ENCODE assay signal across 26 cellular contexts in genomic region chr2:240874715-240875227, GRCh38. TPM values are rescaled to one million over a fixed set of nuclear protein-coding genes. Genes with fewer than 3 reads are reported as not detected.
DNase-seq lines count a peak whose midpoint lies in the region; ATAC-seq, FAIRE-seq and TF ChIP-seq lines count a peak whose summit lies in the region.
"Had no signal": no experiment of that assay in that cellular context is flagged by ENCODE, and none has a peak within 500 bp of the region (broad histone marks: within the 10 kb centered on the region; RNA-seq: fewer than 3 reads in every experiment).

No MANE protein-coding gene starts in this region.

- no peak overlapping the region for H3K4me3 Mint-ChIP-seq in CD14-positive monocyte
- H3K4me3 Mint-ChIP-seq in activated CD8-positive, alpha-beta memory T cell treated with anti-CD3 and anti-CD28 coated beads, Interleukin-2, amount 10 ng/mL, durations not matched to agents 7 days and 5 days, result no peak overlapping the region
- H3K4me3 Mint-ChIP-seq: CD8-positive, alpha-beta T cell had no signal

- H3K36me3 ChIP-seq in SJSA1, result no peaks in the 10 kb centered on the region
- H3K36me3 ChIP-seq in HepG2 (replicated peaks in 1 of 2; ENCODE audit: control insufficient read depth in 1 of 2, insufficient read depth in 2 of 2, low read length in 2 of 2), result no peaks in the 10 kb centered on the region; a peak in 1 of 5 replicates
- no peaks in the 10 kb centered on the region for H3K36me3 ChIP-seq in mucosa of stomach (ENCODE audit: control insufficient read depth, insufficient read depth, low read length)
- H3K36me3 ChIP-seq: BLaER1 treated with 17β-estradiol and CSF1 and Interleukin-3, amounts not matched to agents 10 nM and 100 nM; HAP-1 had no signal

- H3K27me3 Mint-ChIP-seq in CD14-positive monocyte (ENCODE audit: low read depth in 3 of 3), result peaks cover 5 to 6% (median 5%) of the 10 kb centered on the region in 3 donors
- H3K27me3 Mint-ChIP-seq in activated CD8-positive, alpha-beta memory T cell treated with anti-CD3 and anti-CD28 coated beads, Interleukin-2, amount 10 ng/mL, durations not matched to agents 7 days and 5 days, result no peaks in the 10 kb centered on the region

- no peaks in the 10 kb centered on the region for H3K36me3 Mint-ChIP-seq in CD14-positive monocyte
- no peaks in the 10 kb centered on the region for H3K36me3 Mint-ChIP-seq in activated CD8-positive, alpha-beta memory T cell treated with anti-CD3 and anti-CD28 coated beads, Interleukin-2, amount 10 ng/mL, durations not matched to agents 7 days and 5 days
- H3K36me3 Mint-ChIP-seq: CD8-positive, alpha-beta T cell had no signal

- no peaks in the 10 kb centered on the region for H4K20me1 ChIP-seq in HepG2 (ENCODE audit: insufficient read depth, low read length)

- no peak for FAIRE-seq in HepG2 (lab: Jason Lieb, UNC)
- FAIRE-seq: G401.6, GM19239 had no signal

- H3K27ac ChIP-seq in SJSA1 (peak overlapping the region; percentile 91), HepG2 (ENCODE audit: extremely low read length, insufficient read depth, low read length) (peak overlapping the region; percentile 88)
- H3K27ac ChIP-seq: BLaER1 treated with 17β-estradiol and CSF1 and Interleukin-3, amounts not matched to agents 10 nM and 100 nM; PC-9 had no signal

- no peaks in the 10 kb centered on the region for H3K4me1 Mint-ChIP-seq in CD14-positive monocyte
- H3K4me1 Mint-ChIP-seq in activated CD8-positive, alpha-beta memory T cell treated with anti-CD3 and anti-CD28 coated beads, Interleukin-2, amount 10 ng/mL, durations not matched to agents 7 days and 5 days, result no peaks in the 10 kb centered on the region

- H3K27ac Mint-ChIP-seq in CD14-positive monocyte, result no peak overlapping the region
- H3K27ac Mint-ChIP-seq in activated CD8-positive, alpha-beta memory T cell treated with anti-CD3 and anti-CD28 coated beads, Interleukin-2, amount 10 ng/mL, durations not matched to agents 7 days and 5 days, result no peak overlapping the region
- H3K27ac Mint-ChIP-seq: CD8-positive, alpha-beta T cell had no signal

- in situ Hi-C loops in HepG2 (cut with HindIII; ENCODE audit: extremely low pct_ligation_motif_present, low pct_unique_long_range_greater_than_20kb), result loop anchor here (25.0 kb wide), 1 partner anchor 763 kb away; the partner anchor contains the start of genes ATG4B and THAP4

- H3K9ac ChIP-seq in HepG2 (ENCODE audit: insufficient read depth, low read depth, low read length) (peak overlapping the region; percentile 73), mucosa of stomach (ENCODE audit: low read length) (peak overlapping the region; percentile 22)
- H3K9ac ChIP-seq: BLaER1 treated with 17β-estradiol and CSF1 and Interleukin-3, amounts not matched to agents 10 nM and 100 nM had no signal

- no peak overlapping the region for H2AFZ ChIP-seq in HepG2 (ENCODE audit: low read length)
- H2AFZ ChIP-seq: PC-9 had no signal

- peaks cover 0 to 4% (median 0%) of the 10 kb centered on the region in 7 donors for H3K9me3 Mint-ChIP-seq in CD14-positive monocyte
- H3K9me3 Mint-ChIP-seq in activated CD8-positive, alpha-beta memory T cell treated with anti-CD3 and anti-CD28 coated beads, Interleukin-2, amount 10 ng/mL, durations not matched to agents 7 days and 5 days (ENCODE audit: low read depth), result no peaks in the 10 kb centered on the region
- H3K9me3 Mint-ChIP-seq: CD8-positive, alpha-beta T cell had no signal

- intact Hi-C loops in CD14-positive monocyte (cut with micrococcal nuclease) (no loop called here), HepG2 (cut with micrococcal nuclease; ENCODE audit: unreplicated experiment) (loop anchor here (1.0 kb wide), 1 partner anchor 17 kb away; no protein-coding TSS in a partner anchor)

- H3K9me3 ChIP-seq in SJSA1 (replicated peaks), result no peaks in the 10 kb centered on the region
- no peaks in the 10 kb centered on the region for H3K9me3 ChIP-seq in HepG2 (ENCODE audit: low read length)
- H3K9me3 ChIP-seq in mucosa of stomach (ENCODE audit: control insufficient read depth, low read length), result no peaks in the 10 kb centered on the region
- H3K9me3 ChIP-seq: BLaER1 treated with 17β-estradiol and CSF1 and Interleukin-3, amounts not matched to agents 10 nM and 100 nM; HAP-1 had no signal

- H3K79me2 ChIP-seq in HepG2 (ENCODE audit: insufficient read depth, low read length), result no peaks in the 10 kb centered on the region

- DNase-seq in CD14-positive monocyte (ENCODE audit: low spot score), result peak; percentile 31
- peak in 1 of 2 experiments; percentile 70 for DNase-seq in SJSA1 (ENCODE audit: low read depth in 1 of 2, low spot score in 2 of 2)
- DNase-seq in HepG2 (ENCODE audit: low spot score), result no peak
- DNase-seq in activated gamma-delta T cell treated with Interleukin-2 at 50 U/mL for 16 hours, result no peak
- DNase-seq in activated CD8-positive, alpha-beta memory T cell treated with anti-CD3 and anti-CD28 coated beads, Interleukin-2, amount 10 ng/mL, durations not matched to agents 7 days and 5 days, result no peak
- DNase-seq: 8988T; CD8-positive, alpha-beta T cell; DMS153; KG1; NCI-H1105 treated with DMSO at 0.1 percent for 48 hours; NCI-H2029 treated with DMSO at 0.1 percent for 48 hours; NCI-H510A treated with DMSO at 0.1 percent for 48 hours; NCI-H748 treated with DMSO at 0.1 percent for 48 hours; PC-9; RPMI8226; SIG-M5 had no signal

- peak overlapping the region; percentile 54 for H3K4me2 ChIP-seq in HepG2 (ENCODE audit: low read depth, low read length)
- H3K4me2 ChIP-seq: PC-9 had no signal

- no TSS peak for BruUV-seq in HepG2 (replicated peaks; lab: Mats Ljungman, UMichigan)

- no peak for TF ChIP-seq CTCF in CD14-positive monocyte (IDR thresholded peaks at IDR 0.05)
- no peak for TF ChIP-seq CTCF in HepG2 (CRISPR knock-in tag; IDR thresholded peaks at IDR 0.05)

- TF ChIP-seq POLR2A in HepG2 (IDR thresholded peaks at IDR 0.05; ENCODE audit: insufficient read depth in 1 of 2, low read depth in 2 of 2, low read length in 2 of 2), result no peak

- 88% methylated on average over 9 of the region's 12 CpGs for WGBS in HepG2 (ENCODE audit: low lambda C conversion rate)

- H3K4me3 ChIP-seq in SJSA1 (no peak overlapping the region), HepG2 (replicated peaks in 1 of 3; ENCODE audit: insufficient read depth in 1 of 3, low read depth in 2 of 3, low read length in 3 of 3) (peak overlapping the region in 1 of 3 experiments; percentile 39; a peak in 2 of 6 replicates), mucosa of stomach (ENCODE audit: low read length) (no peak overlapping the region)
- H3K4me3 ChIP-seq: BLaER1 treated with 17β-estradiol and CSF1 and Interleukin-3, amounts not matched to agents 10 nM and 100 nM; HAP-1; PC-9 had no signal

- ATAC-seq in HepG2 (no peak), GM19351 (IDR thresholded peaks at IDR 0.05; ENCODE audit: unreplicated experiment) (no peak), GM21576 (IDR thresholded peaks at IDR 0.05; ENCODE audit: unreplicated experiment) (no peak)
- no peak for ATAC-seq in activated CD8-positive, alpha-beta memory T cell treated with anti-CD3 and anti-CD28 coated beads, Interleukin-2, amount 10 ng/mL, durations not matched to agents 7 days and 5 days
- ATAC-seq: CD8-positive, alpha-beta T cell had no signal

- H3K27me3 ChIP-seq in SJSA1 (replicated peaks) (no peaks in the 10 kb centered on the region), HepG2 (ENCODE audit: control insufficient read depth in 1 of 2, insufficient read depth in 2 of 2, low read length in 2 of 2) (no peaks in the 10 kb centered on the region), mucosa of stomach (ENCODE audit: control insufficient read depth, insufficient read depth, low read length) (peaks cover 2% of the 10 kb centered on the region)
- H3K27me3 ChIP-seq: BLaER1 treated with 17β-estradiol and CSF1 and Interleukin-3, amounts not matched to agents 10 nM and 100 nM had no signal

- H3K4me1 ChIP-seq in SJSA1 (replicated peaks), result peaks cover 41% of the 10 kb centered on the region
- H3K4me1 ChIP-seq in HepG2 (ENCODE audit: insufficient read depth, low read length), result peaks cover 81% of the 10 kb centered on the region
- H3K4me1 ChIP-seq in mucosa of stomach (ENCODE audit: control insufficient read depth, insufficient read depth, low read length), result peaks cover 4% of the 10 kb centered on the region
- H3K4me1 ChIP-seq: HAP-1 had no signal

- no peak for TF ChIP-seq RAD21 in HepG2 (CRISPR knock-in tag; IDR thresholded peaks at IDR 0.05)

- TF ChIP-seq EP300 in HepG2 (IDR thresholded peaks at IDR 0.05; ENCODE audit: low read depth in 2 of 2, low read length in 2 of 2) (no peak), HepG2 (CRISPR knock-in tag; IDR thresholded peaks at IDR 0.05; ENCODE audit: borderline replicate concordance) (no peak)

- POLR2A ChIA-PET in HepG2 (lab: Yijun Ruan, JAX), result interaction anchor here (0.8 to 7.1 kb wide), 13 partner anchors 11 to 310 kb away, joined by 3 to 83 read pairs (median 7); partner anchors contain the start of genes MAB21L4 and PASK

- CTCF ChIA-PET in HepG2 (lab: Yijun Ruan, JAX; ENCODE audit: low intra/inter-chr PET ratio, low total read pairs), result interaction anchor here (1.8 kb wide), 1 partner anchor 18 kb away, joined by 13 read pairs; no protein-coding TSS in a partner anchor
- CTCF ChIA-PET in activated CD8-positive, alpha-beta memory T cell treated with anti-CD3 and anti-CD28 coated beads, Interleukin-2, amount 10 ng/mL, durations not matched to agents 7 days and 5 days (lab: Charles Lee), result no interaction called here

RNA-seq across cellular contexts. Expression of gene AGXT, which starts 6.1 kb away (rescaled TPM):
- polyA plus RNA-seq in CD14-positive monocyte (not detected), HepG2 (2011; rRNA removed) (96.1 and 133 TPM in 2 replicates)
- total RNA-seq in SJSA1 (2014; rRNA removed; shearing (Covaris generic)), result 0.26 TPM in 1 of 2 replicates, not detected in the other
- 30.5 and 41.9 TPM in 2 replicates for total RNA-seq in HepG2 (2016; rRNA removed; fragmentation: Illumina TruSeq; extraction: Trizol)
- 13.0 and 14.7 TPM in 2 replicates for total RNA-seq in HepG2 (2016; cell fraction: cytosol; rRNA removed; fragmentation: Illumina TruSeq; extraction: Trizol; ENCODE audit: low read depth)
- total RNA-seq in HepG2 (2016; cell fraction: insoluble cytoplasmic fraction; rRNA removed; fragmentation: Illumina TruSeq; extraction: Trizol), result 26.6 and 43.3 TPM in 2 replicates
- 16.6 and 19.6 TPM in 2 replicates for total RNA-seq in HepG2 (2016; cell fraction: membrane; rRNA removed; fragmentation: Illumina TruSeq; extraction: Trizol)
- total RNA-seq in HepG2 (2016; cell fraction: nucleus; rRNA removed; fragmentation: Illumina TruSeq; extraction: Trizol), result 38.2 and 44.0 TPM in 2 replicates
- polyA plus RNA-seq in HepG2 (2011; cell fraction: cytosol; rRNA removed), result 35.6 and 52.0 TPM in 2 replicates
- polyA plus RNA-seq in HepG2 (2011; cell fraction: nucleus; rRNA removed), result 938 and 1,041 TPM in 2 replicates
- 57.7 and 74.1 TPM in 2 replicates for polyA plus RNA-seq in HepG2 (2012)
- 16.7 and 17.4 TPM in 2 replicates for polyA plus RNA-seq in HepG2 (2016; cell fraction: cytosol; fragmentation: Illumina TruSeq; extraction: Trizol; ENCODE audit: low read depth)
- polyA plus RNA-seq in HepG2 (2016; cell fraction: insoluble cytoplasmic fraction; fragmentation: Illumina TruSeq; extraction: Trizol; ENCODE audit: low read depth), result 26.4 and 36.5 TPM in 2 replicates
- polyA plus RNA-seq in HepG2 (2016; cell fraction: membrane; fragmentation: Illumina TruSeq; extraction: Trizol; ENCODE audit: low read depth), result 15.2 and 17.5 TPM in 2 replicates
- polyA plus RNA-seq in HepG2 (2016; cell fraction: nucleus; fragmentation: Illumina TruSeq; extraction: Trizol; ENCODE audit: insufficient read depth, low read depth), result 101 and 109 TPM in 2 replicates
- polyA minus RNA-seq in HepG2 (2011; rRNA and poly(A)+ RNA removed; ENCODE audit: low replicate concordance), result 67.0 TPM in 1 of 2 replicates, not detected in the other
- 22.8 and 31.0 TPM in 2 replicates for polyA minus RNA-seq in HepG2 (2011; cell fraction: cytosol; rRNA and poly(A)+ RNA removed)
- 64.6 and 66.1 TPM in 2 replicates for polyA minus RNA-seq in HepG2 (2011; cell fraction: nucleus; rRNA and poly(A)+ RNA removed)
- not detected for total RNA-seq in activated CD8-positive, alpha-beta memory T cell treated with anti-CD3 and anti-CD28 coated beads, Interleukin-2, amount 10 ng/mL, durations not matched to agents 7 days and 5 days
- total RNA-seq: Calu3; CD8-positive, alpha-beta T cell; Daoy; HT1080; PC-9 had no signal

RNA-seq across cellular contexts. Expression of gene MAB21L4, which starts 21.2 kb away (rescaled TPM):
- polyA plus RNA-seq in CD14-positive monocyte, result not detected
- 0.42 and 0.91 TPM in 2 replicates for total RNA-seq in SJSA1 (2014; rRNA removed; shearing (Covaris generic))
- total RNA-seq in HepG2 (2016; rRNA removed; fragmentation: Illumina TruSeq; extraction: Trizol), result 13.5 and 14.0 TPM in 2 replicates
- 3.1 and 3.7 TPM in 2 replicates for total RNA-seq in HepG2 (2016; cell fraction: cytosol; rRNA removed; fragmentation: Illumina TruSeq; extraction: Trizol; ENCODE audit: low read depth)
- total RNA-seq in HepG2 (2016; cell fraction: insoluble cytoplasmic fraction; rRNA removed; fragmentation: Illumina TruSeq; extraction: Trizol), result 11.5 and 15.3 TPM in 2 replicates
- total RNA-seq in HepG2 (2016; cell fraction: membrane; rRNA removed; fragmentation: Illumina TruSeq; extraction: Trizol), result 10.1 and 12.0 TPM in 2 replicates
- total RNA-seq in HepG2 (2016; cell fraction: nucleus; rRNA removed; fragmentation: Illumina TruSeq; extraction: Trizol), result 8.9 and 10.1 TPM in 2 replicates
- polyA plus RNA-seq in HepG2 (2011; rRNA removed), result 3.0 and 3.6 TPM in 2 replicates
- polyA plus RNA-seq in HepG2 (2011; cell fraction: cytosol; rRNA removed), result 2.4 and 4.2 TPM in 2 replicates
- 8.9 and 9.1 TPM in 2 replicates for polyA plus RNA-seq in HepG2 (2011; cell fraction: nucleus; rRNA removed)
- polyA plus RNA-seq in HepG2 (2012), result 2.1 and 4.1 TPM in 2 replicates
- polyA plus RNA-seq in HepG2 (2016; cell fraction: cytosol; fragmentation: Illumina TruSeq; extraction: Trizol; ENCODE audit: low read depth), result 3.4 TPM in 2 replicates
- 11.8 and 13.7 TPM in 2 replicates for polyA plus RNA-seq in HepG2 (2016; cell fraction: insoluble cytoplasmic fraction; fragmentation: Illumina TruSeq; extraction: Trizol; ENCODE audit: low read depth)
- polyA plus RNA-seq in HepG2 (2016; cell fraction: membrane; fragmentation: Illumina TruSeq; extraction: Trizol; ENCODE audit: low read depth), result 8.3 and 8.8 TPM in 2 replicates
- polyA plus RNA-seq in HepG2 (2016; cell fraction: nucleus; fragmentation: Illumina TruSeq; extraction: Trizol; ENCODE audit: insufficient read depth, low read depth), result 15.9 and 16.1 TPM in 2 replicates
- 5.4 TPM in 1 of 2 replicates, not detected in the other for polyA minus RNA-seq in HepG2 (2011; rRNA and poly(A)+ RNA removed; ENCODE audit: low replicate concordance)
- polyA minus RNA-seq in HepG2 (2011; cell fraction: cytosol; rRNA and poly(A)+ RNA removed), result 1.8 and 2.0 TPM in 2 replicates
- 1.3 and 2.5 TPM in 2 replicates for polyA minus RNA-seq in HepG2 (2011; cell fraction: nucleus; rRNA and poly(A)+ RNA removed)
- not detected for total RNA-seq in activated CD8-positive, alpha-beta memory T cell treated with anti-CD3 and anti-CD28 coated beads, Interleukin-2, amount 10 ng/mL, durations not matched to agents 7 days and 5 days
- total RNA-seq: CD8-positive, alpha-beta T cell; Daoy; HT1080 had no signal

RNA-seq across cellular contexts. Expression of gene CROCC2, which starts 31.4 kb away (rescaled TPM):
- not detected for polyA plus RNA-seq in CD14-positive monocyte
- total RNA-seq in SJSA1 (2014; rRNA removed; shearing (Covaris generic)), result not detected in 2 replicates
- total RNA-seq in HepG2 (2016; rRNA removed; fragmentation: Illumina TruSeq; extraction: Trizol), result not detected in 2 replicates
- not detected in 2 replicates for total RNA-seq in HepG2 (2016; cell fraction: cytosol; rRNA removed; fragmentation: Illumina TruSeq; extraction: Trizol; ENCODE audit: low read depth)
- 0.02 TPM in 1 of 2 replicates, not detected in the other for total RNA-seq in HepG2 (2016; cell fraction: insoluble cytoplasmic fraction; rRNA removed; fragmentation: Illumina TruSeq; extraction: Trizol)
- total RNA-seq in HepG2 (2016; cell fraction: membrane; rRNA removed; fragmentation: Illumina TruSeq; extraction: Trizol), result not detected in 2 replicates
- not detected in 2 replicates for total RNA-seq in HepG2 (2016; cell fraction: nucleus; rRNA removed; fragmentation: Illumina TruSeq; extraction: Trizol)
- polyA plus RNA-seq in HepG2 (2011; rRNA removed), result not detected in 2 replicates
- not detected in 2 replicates for polyA plus RNA-seq in HepG2 (2011; cell fraction: cytosol; rRNA removed)
- 0.03 TPM in 1 of 2 replicates, not detected in the other for polyA plus RNA-seq in HepG2 (2011; cell fraction: nucleus; rRNA removed)
- 0.13 and 0.15 TPM in 2 replicates for polyA plus RNA-seq in HepG2 (2012)
- polyA plus RNA-seq in HepG2 (2016; cell fraction: cytosol; fragmentation: Illumina TruSeq; extraction: Trizol; ENCODE audit: low read depth), result not detected in 2 replicates
- not detected in 2 replicates for polyA plus RNA-seq in HepG2 (2016; cell fraction: insoluble cytoplasmic fraction; fragmentation: Illumina TruSeq; extraction: Trizol; ENCODE audit: low read depth)
- not detected in 2 replicates for polyA plus RNA-seq in HepG2 (2016; cell fraction: membrane; fragmentation: Illumina TruSeq; extraction: Trizol; ENCODE audit: low read depth)
- not detected in 2 replicates for polyA plus RNA-seq in HepG2 (2016; cell fraction: nucleus; fragmentation: Illumina TruSeq; extraction: Trizol; ENCODE audit: insufficient read depth, low read depth)
- polyA minus RNA-seq in HepG2 (2011; rRNA and poly(A)+ RNA removed; ENCODE audit: low replicate concordance), result not detected in 2 replicates
- not detected in 2 replicates for polyA minus RNA-seq in HepG2 (2011; cell fraction: cytosol; rRNA and poly(A)+ RNA removed)
- polyA minus RNA-seq in HepG2 (2011; cell fraction: nucleus; rRNA and poly(A)+ RNA removed), result not detected in 2 replicates
- not detected for total RNA-seq in activated CD8-positive, alpha-beta memory T cell treated with anti-CD3 and anti-CD28 coated beads, Interleukin-2, amount 10 ng/mL, durations not matched to agents 7 days and 5 days
- total RNA-seq: Calu3; CD8-positive, alpha-beta T cell; Daoy; HT1080; PC-9 had no signal

RNA-seq across cellular contexts. Expression of gene KIF1A, which starts 54.8 kb away (rescaled TPM):
- polyA plus RNA-seq in CD14-positive monocyte (not detected), HepG2 (2011; rRNA removed) (0.01 and 0.03 TPM in 2 replicates)
- not detected in 2 replicates for total RNA-seq in SJSA1 (2014; rRNA removed; shearing (Covaris generic))
- total RNA-seq in HepG2 (2016; rRNA removed; fragmentation: Illumina TruSeq; extraction: Trizol), result 0.24 TPM in 1 of 2 replicates, not detected in the other
- total RNA-seq in HepG2 (2016; cell fraction: cytosol; rRNA removed; fragmentation: Illumina TruSeq; extraction: Trizol; ENCODE audit: low read depth), result not detected in 2 replicates
- total RNA-seq in HepG2 (2016; cell fraction: insoluble cytoplasmic fraction; rRNA removed; fragmentation: Illumina TruSeq; extraction: Trizol), result 0.13 and 0.32 TPM in 2 replicates
- not detected in 2 replicates for total RNA-seq in HepG2 (2016; cell fraction: membrane; rRNA removed; fragmentation: Illumina TruSeq; extraction: Trizol)
- total RNA-seq in HepG2 (2016; cell fraction: nucleus; rRNA removed; fragmentation: Illumina TruSeq; extraction: Trizol), result not detected in 2 replicates
- 0.01 TPM in 1 of 2 replicates, not detected in the other for polyA plus RNA-seq in HepG2 (2011; cell fraction: cytosol; rRNA removed)
- 0.19 and 0.21 TPM in 2 replicates for polyA plus RNA-seq in HepG2 (2011; cell fraction: nucleus; rRNA removed)
- polyA plus RNA-seq in HepG2 (2012), result 0.19 TPM in 1 of 2 replicates, not detected in the other
- polyA plus RNA-seq in HepG2 (2016; cell fraction: cytosol; fragmentation: Illumina TruSeq; extraction: Trizol; ENCODE audit: low read depth), result not detected in 2 replicates
- not detected in 2 replicates for polyA plus RNA-seq in HepG2 (2016; cell fraction: insoluble cytoplasmic fraction; fragmentation: Illumina TruSeq; extraction: Trizol; ENCODE audit: low read depth)
- not detected in 2 replicates for polyA plus RNA-seq in HepG2 (2016; cell fraction: membrane; fragmentation: Illumina TruSeq; extraction: Trizol; ENCODE audit: low read depth)
- not detected in 2 replicates for polyA plus RNA-seq in HepG2 (2016; cell fraction: nucleus; fragmentation: Illumina TruSeq; extraction: Trizol; ENCODE audit: insufficient read depth, low read depth)
- 0.04 and 0.14 TPM in 2 replicates for polyA minus RNA-seq in HepG2 (2011; rRNA and poly(A)+ RNA removed; ENCODE audit: low replicate concordance)
- not detected in 2 replicates for polyA minus RNA-seq in HepG2 (2011; cell fraction: cytosol; rRNA and poly(A)+ RNA removed)
- 0.37 TPM in 1 of 2 replicates, not detected in the other for polyA minus RNA-seq in HepG2 (2011; cell fraction: nucleus; rRNA and poly(A)+ RNA removed)
- 1 to 10 TPM in 1 of 2 experiments, under 1 TPM in 1; 0.76 to 4.6 TPM for total RNA-seq in activated CD8-positive, alpha-beta memory T cell treated with anti-CD3 and anti-CD28 coated beads, Interleukin-2, amount 10 ng/mL, durations not matched to agents 7 days and 5 days
- total RNA-seq: CD8-positive, alpha-beta T cell; PC-9 had no signal

Comparison
In these comparisons a context has a peak if more than half of its experiments do, and no peak if none do; other contexts are left out.
1. RNA of gene AGXT, which starts 6.1 kb away (total RNA-seq): 13.0 to 44.0 TPM in HepG2; 0.26 TPM in SJSA1 and not detected in activated CD8-positive, alpha-beta memory T cell treated with anti-CD3 and anti-CD28 coated beads, Interleukin-2, amount 10 ng/mL, durations not matched to agents 7 days and 5 days; every median in the first group is over 10 times any median in the second.